18 cellular contexts compared by ENCODE assay signal in the genomic region with DNA sequence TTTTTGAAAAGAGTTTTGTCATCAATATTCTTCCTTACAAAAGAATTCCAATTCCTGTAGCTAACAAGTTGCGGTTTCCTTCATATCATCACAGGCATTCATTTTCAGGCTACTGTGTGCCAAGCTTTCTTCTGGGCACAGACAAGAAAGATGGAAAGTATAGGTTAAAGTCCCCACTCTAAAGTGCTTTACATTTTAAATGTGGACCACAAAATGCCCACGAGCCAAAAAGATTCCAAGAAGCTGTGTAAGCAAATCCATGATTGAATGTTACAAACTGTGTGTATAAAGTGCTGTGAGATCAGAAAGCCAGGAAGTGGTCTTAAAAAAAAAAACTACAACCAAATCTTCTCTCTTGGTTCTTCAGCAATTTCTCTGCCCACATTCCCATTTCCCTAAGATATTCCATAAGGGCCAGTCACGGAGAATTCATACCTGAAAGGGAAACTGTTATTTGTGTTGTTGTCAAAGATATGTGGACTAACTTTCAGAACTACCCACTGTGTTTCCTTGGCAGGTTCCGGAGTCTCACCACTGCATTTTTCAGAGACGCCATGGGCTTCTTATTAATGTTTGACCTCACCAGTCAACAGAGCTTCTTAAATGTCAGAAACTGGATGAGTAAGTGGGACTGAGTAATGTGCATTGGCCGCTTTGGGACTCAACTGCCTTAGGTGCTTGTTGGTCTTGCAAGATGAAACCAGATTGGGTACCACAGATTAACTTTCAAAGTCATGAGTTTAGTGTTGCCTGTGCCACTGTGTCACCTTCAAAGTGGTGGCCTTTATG. TPM values are rescaled to one million over a fixed set of nuclear protein-coding genes. Genes with fewer than 3 reads are reported as not detected.
"Had no signal": no experiment of that assay in that cellular context is flagged by ENCODE, and none has a peak within 500 bp of the region (broad histone marks: within the 10 kb centered on the region; RNA-seq: fewer than 3 reads in every experiment).

No MANE protein-coding gene starts in this region.

- H3K4me2 ChIP-seq: hepatocyte had no signal

- H3K4me3 ChIP-seq: hepatocyte, left ventricle myocardium inferior, stomach had no signal

- H3K9me3 ChIP-seq: left ventricle myocardium inferior, stomach had no signal

- H3K79me2 ChIP-seq: hepatocyte had no signal

- H3K27me3 Mint-ChIP-seq: activated naive CD4-positive, alpha-beta T cell treated with anti-CD3 and anti-CD28 coated beads, Interleukin-2, amount 50 U/mL, for 24 hours; T-helper 17 cell had no signal

- DNase-seq: activated CD4-positive, alpha-beta T cell treated with anti-CD3 and anti-CD28 coated beads, Interleukin-2, amount 10 ng/mL, durations not matched to agents 24 days and 14 days; activated CD8-positive, alpha-beta memory T cell treated with anti-CD3 and anti-CD28 coated beads, Interleukin-2, amount 50 U/mL, for 4 hours; activated CD8-positive, alpha-beta T cell treated with anti-CD3 and anti-CD28 coated beads, Interleukin-2, amount 10 ng/mL, durations not matched to agents 7 days and 5 days; activated effector memory CD4-positive, alpha-beta T cell treated with anti-CD3 and anti-CD28 coated beads, Interleukin-2, amount 50 U/mL, for 16 hours; activated T-cell treated with anti-CD3 and anti-CD28 coated beads, Interleukin-2, amount 50 U/mL, for 48 hours; amniotic stem cell; endodermal cell; erythroblast; left ventricle myocardium inferior; naive thymus-derived CD8-positive, alpha-beta T cell; posterior cingulate gyrus; right cardiac atrium; stomach; T-helper 17 cell had no signal

- H3K36me3 ChIP-seq: left ventricle myocardium inferior had no signal

- H2AFZ ChIP-seq: hepatocyte had no signal

- H3K27ac Mint-ChIP-seq: activated CD4-positive, alpha-beta T cell treated with anti-CD3 and anti-CD28 coated beads, Interleukin-2, amount 10 ng/mL, durations not matched to agents 24 days and 14 days; activated CD8-positive, alpha-beta T cell treated with anti-CD3 and anti-CD28 coated beads, Interleukin-2, amount 10 ng/mL, durations not matched to agents 7 days and 5 days; activated naive CD4-positive, alpha-beta T cell treated with anti-CD3 and anti-CD28 coated beads, Interleukin-2, amount 50 U/mL, for 24 hours; endodermal cell; naive thymus-derived CD8-positive, alpha-beta T cell; T-helper 17 cell; WTC11 had no signal

- ATAC-seq: activated CD8-positive, alpha-beta T cell treated with anti-CD3 and anti-CD28 coated beads, Interleukin-2, amount 10 ng/mL, durations not matched to agents 7 days and 5 days; naive thymus-derived CD8-positive, alpha-beta T cell; right cardiac atrium; T-helper 17 cell; WTC11 had no signal

- H3K27me3 ChIP-seq: hepatocyte, stomach had no signal

- H3K27ac ChIP-seq: hepatocyte, left ventricle myocardium inferior, stomach had no signal

- H3K4me1 Mint-ChIP-seq: activated CD4-positive, alpha-beta T cell treated with anti-CD3 and anti-CD28 coated beads, Interleukin-2, amount 10 ng/mL, durations not matched to agents 24 days and 14 days; activated naive CD4-positive, alpha-beta T cell treated with anti-CD3 and anti-CD28 coated beads, Interleukin-2, amount 50 U/mL, for 24 hours had no signal

- H3K9me3 Mint-ChIP-seq: activated CD4-positive, alpha-beta T cell treated with anti-CD3 and anti-CD28 coated beads, Interleukin-2, amount 10 ng/mL, durations not matched to agents 24 days and 14 days; activated naive CD4-positive, alpha-beta T cell treated with anti-CD3 and anti-CD28 coated beads, Interleukin-2, amount 50 U/mL, for 24 hours had no signal

- H3K4me3 Mint-ChIP-seq: activated CD4-positive, alpha-beta T cell treated with anti-CD3 and anti-CD28 coated beads, Interleukin-2, amount 10 ng/mL, durations not matched to agents 24 days and 14 days; activated CD8-positive, alpha-beta T cell treated with anti-CD3 and anti-CD28 coated beads, Interleukin-2, amount 10 ng/mL, durations not matched to agents 7 days and 5 days; activated naive CD4-positive, alpha-beta T cell treated with anti-CD3 and anti-CD28 coated beads, Interleukin-2, amount 50 U/mL, for 24 hours; endodermal cell; naive thymus-derived CD8-positive, alpha-beta T cell; T-helper 17 cell; WTC11 had no signal

- H3K36me3 Mint-ChIP-seq: naive thymus-derived CD8-positive, alpha-beta T cell; WTC11 had no signal

- H3K4me1 ChIP-seq: left ventricle myocardium inferior had no signal

RNA-seq across cellular contexts. Expression of a gene that starts 55.7 kb away (rescaled TPM):
- total RNA-seq: dermis microvascular lymphatic vessel endothelial cell had no signal
